In genomic region chr4:119211856-119212250, GRCh38 we compare ENCODE assay signal across 8 cellular contexts. TPM values are rescaled to one million over a fixed set of nuclear protein-coding genes. Genes with fewer than 3 reads are reported as not detected.
DNase-seq lines count a peak whose midpoint lies in the region; ATAC-seq lines count a peak whose summit lies in the region.

No MANE protein-coding gene starts in this region.

- peak overlapping the region; percentile 90 for H3K4me2 ChIP-seq in Karpas-422 (ENCODE audit: low read depth, low read length, poor library complexity, severe bottlenecking)

- H3K4me3 ChIP-seq in Karpas-422 (ENCODE audit: low read length) (peak overlapping the region; percentile 69), mononuclear cell (ENCODE audit: low read length) (peak overlapping the region; percentile 74)

- H3K9me2 ChIP-seq in Karpas-422 (replicated peaks; ENCODE audit: insufficient read depth, low read length), result no peaks in the 10 kb centered on the region

- DNase-seq in GM04504 (ENCODE audit: low read depth) (peak; percentile 19), Karpas-422 (no peak), caudate nucleus (lab: John Stamatoyannopoulos, UW) (no peak), NK-92 (lab: John Stamatoyannopoulos, UW; ENCODE audit: unreplicated experiment) (no peak), Ammon's horn (ENCODE audit: low spot score) (no peak), A172 (ENCODE audit: low spot score) (no peak)

- peak overlapping the region; percentile 54 for H3K9ac ChIP-seq in Karpas-422 (ENCODE audit: low read length)

- peak; percentile 20 for ATAC-seq in GM21528 (IDR thresholded peaks at IDR 0.05; ENCODE audit: low FRiP score, unreplicated experiment)

- H3K27ac ChIP-seq in Karpas-422 (ENCODE audit: low read length) (no peak overlapping the region), caudate nucleus (ENCODE audit: low read depth, low read length) (peak overlapping the region; percentile 86)

- H2AFZ ChIP-seq in Karpas-422 (ENCODE audit: low read length), result peak overlapping the region; percentile 94

- no peaks in the 10 kb centered on the region for H3K9me3 ChIP-seq in Karpas-422 (ENCODE audit: low read length)
- H3K9me3 ChIP-seq in mononuclear cell (ENCODE audit: low read depth, low read length), result no peaks in the 10 kb centered on the region

- H3K27me3 ChIP-seq in Karpas-422 (ENCODE audit: low read length) (no peaks in the 10 kb centered on the region), mononuclear cell (ENCODE audit: insufficient read depth, low read length) (no peaks in the 10 kb centered on the region)

- H3K79me2 ChIP-seq in Karpas-422 (ENCODE audit: low read length), result no peaks in the 10 kb centered on the region

- H3K4me1 ChIP-seq in Karpas-422 (ENCODE audit: low read length), result peaks cover 21% of the 10 kb centered on the region
- H3K4me1 ChIP-seq in mononuclear cell (ENCODE audit: insufficient read depth, low read length), result peaks cover 11% of the 10 kb centered on the region

- no peaks in the 10 kb centered on the region for H3K36me3 ChIP-seq in Karpas-422 (ENCODE audit: insufficient read depth, low read length)

- H4K20me1 ChIP-seq in Karpas-422 (ENCODE audit: insufficient read depth, low read depth, low read length), result no peaks in the 10 kb centered on the region

RNA-seq across cellular contexts. Expression of gene USP53, which starts 0.7 kb away (rescaled TPM):
- total RNA-seq in Karpas-422 (2014; rRNA removed; shearing (Covaris generic); ENCODE audit: low replicate concordance), result 1.2 and 1.4 TPM in 2 replicates
- 20.1 TPM for total RNA-seq in mononuclear cell
- 7.6 and 16.9 TPM in 2 replicates for total RNA-seq in A172 (2014; rRNA removed; shearing (Covaris generic))
